ENCODE assay signal across 1 cellular context in the genomic region with DNA sequence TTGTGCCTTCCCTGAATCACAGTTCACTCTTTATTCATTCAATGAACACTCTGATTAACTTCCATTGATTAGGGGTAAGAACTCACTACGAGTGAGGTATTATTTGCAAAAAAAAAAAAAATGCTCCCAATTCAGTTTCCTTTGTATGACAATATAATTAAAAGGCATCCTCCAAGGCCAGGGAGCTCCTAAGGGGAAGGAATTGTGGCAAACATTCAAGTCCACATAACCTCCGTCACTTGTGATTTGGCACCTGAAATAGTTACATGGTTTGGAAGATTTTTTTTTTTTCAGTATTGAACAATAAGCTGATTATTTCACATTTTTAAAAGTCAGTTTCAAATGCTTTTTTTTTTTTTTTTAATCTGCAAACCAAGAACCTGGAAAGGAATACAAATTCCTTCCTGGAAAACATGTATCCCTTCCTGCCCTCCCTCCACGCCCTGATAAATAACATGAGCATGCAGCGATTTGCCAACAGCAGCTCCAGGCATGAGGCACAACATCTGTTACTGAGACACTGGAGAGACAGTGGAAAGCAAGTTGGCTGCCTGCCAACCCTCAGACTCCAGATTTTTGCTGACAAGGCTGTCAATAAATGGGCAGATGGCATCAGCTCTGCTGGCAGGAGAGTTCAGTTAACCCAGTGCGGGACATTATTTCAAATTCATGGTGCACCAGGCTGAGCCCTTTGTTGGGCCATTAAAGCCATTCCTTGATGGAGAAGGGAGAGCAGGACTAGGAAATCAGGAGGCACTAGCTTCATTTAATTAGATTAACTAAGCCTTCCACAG.
TF ChIP-seq lines count a peak whose summit lies in the region.

No MANE protein-coding gene starts in this region.

TF ChIP-seq in HEK293, 187 proteins besides CTCF, POLR2A, EP300 and RAD21 (continued from another document):
- TF ChIP-seq ZNF175 (tag by site-specific recombination; IDR thresholded peaks at IDR 0.05) (no peak), KLF16 (tag by site-specific recombination; IDR thresholded peaks at IDR 0.05) (no peak), KLF1 (tag by site-specific recombination; IDR thresholded peaks at IDR 0.05) (no peak), ZNF626 (tag by site-specific recombination; IDR thresholded peaks at IDR 0.05) (no peak), ZNF571 (tag by site-specific recombination; IDR thresholded peaks at IDR 0.05) (no peak), ZNF433 (tag by site-specific recombination; IDR thresholded peaks at IDR 0.05; ENCODE audit: low read depth) (no peak), HOXD13 (CRISPR knock-in tag; IDR thresholded peaks at IDR 0.05; ENCODE audit: borderline replicate concordance) (no peak), ZNF202 (tag by site-specific recombination; IDR thresholded peaks at IDR 0.05; ENCODE audit: borderline replicate concordance) (no peak)
- TF ChIP-seq, protein P1, sequence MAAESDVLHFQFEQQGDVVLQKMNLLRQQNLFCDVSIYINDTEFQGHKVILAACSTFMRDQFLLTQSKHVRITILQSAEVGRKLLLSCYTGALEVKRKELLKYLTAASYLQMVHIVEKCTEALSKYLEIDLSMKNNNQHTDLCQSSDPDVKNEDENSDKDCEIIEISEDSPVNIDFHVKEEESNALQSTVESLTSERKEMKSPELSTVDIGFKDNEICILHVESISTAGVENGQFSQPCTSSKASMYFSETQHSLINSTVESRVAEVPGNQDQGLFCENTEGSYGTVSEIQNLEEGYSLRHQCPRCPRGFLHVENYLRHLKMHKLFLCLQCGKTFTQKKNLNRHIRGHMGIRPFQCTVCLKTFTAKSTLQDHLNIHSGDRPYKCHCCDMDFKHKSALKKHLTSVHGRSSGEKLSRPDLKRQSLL (tag by site-specific recombination; IDR thresholded peaks at IDR 0.05): peak; percentile 77; the same call in 1 of the 2 replicates
- TF ChIP-seq, protein P2, sequence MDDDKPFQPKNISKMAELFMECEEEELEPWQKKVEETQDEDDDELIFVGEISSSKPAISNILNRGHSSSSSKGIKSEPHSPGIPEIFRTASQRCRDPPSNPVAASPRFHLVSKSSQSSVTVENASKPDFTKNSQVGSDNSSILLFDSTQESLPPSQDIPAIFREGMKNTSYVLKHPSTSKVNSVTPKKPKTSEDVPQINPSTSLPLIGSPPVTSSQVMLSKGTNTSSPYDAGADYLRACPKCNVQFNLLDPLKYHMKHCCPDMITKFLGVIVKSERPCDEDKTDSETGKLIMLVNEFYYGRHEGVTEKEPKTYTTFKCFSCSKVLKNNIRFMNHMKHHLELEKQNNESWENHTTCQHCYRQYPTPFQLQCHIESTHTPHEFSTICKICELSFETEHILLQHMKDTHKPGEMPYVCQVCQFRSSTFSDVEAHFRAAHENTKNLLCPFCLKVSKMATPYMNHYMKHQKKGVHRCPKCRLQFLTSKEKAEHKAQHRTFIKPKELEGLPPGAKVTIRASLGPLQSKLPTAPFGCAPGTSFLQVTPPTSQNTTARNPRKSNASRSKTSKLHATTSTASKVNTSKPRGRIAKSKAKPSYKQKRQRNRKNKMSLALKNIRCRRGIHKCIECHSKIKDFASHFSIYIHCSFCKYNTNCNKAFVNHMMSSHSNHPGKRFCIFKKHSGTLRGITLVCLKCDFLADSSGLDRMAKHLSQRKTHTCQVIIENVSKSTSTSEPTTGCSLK (tag by site-specific recombination; IDR thresholded peaks at IDR 0.05): no peak
